8 cellular contexts compared by ENCODE assay signal in genomic region chr7:128596336-128597128, GRCh38.
DNase-seq lines count a peak whose midpoint lies in the region; ATAC-seq and TF ChIP-seq lines count a peak whose summit lies in the region.
"Not testable (repeated sequence)": the region's sequence is repeated elsewhere in the genome, so short reads cannot be mapped to it uniquely, and the experiment has no call there.

No MANE protein-coding gene starts in this region.

- H3K4me3 Mint-ChIP-seq in Caco-2 (ENCODE audit: unreplicated experiment); HFFc6; T-helper 17 cell; memory B cell: not testable (repeated sequence)
- H3K4me3 Mint-ChIP-seq in endothelial cell (ENCODE audit: unreplicated experiment) = peak overlapping the region; percentile 44
- H3K4me3 Mint-ChIP-seq in type B pancreatic cell = peak overlapping the region; percentile 19

- not testable (repeated sequence) for DNase-seq in Caco-2; HFFc6; T-helper 17 cell; endothelial cell (ENCODE audit: low spot score); memory B cell (ENCODE audit: low spot score in 2 of 2); type B pancreatic cell (ENCODE audit: extremely low spot score, unreplicated experiment)
- peak; percentile 4 for DNase-seq in amniotic epithelial cell (ENCODE audit: low read depth)

- BruUV-seq in Caco-2 (replicated peaks; lab: Mats Ljungman, UMichigan) = not testable (repeated sequence)

- peak overlapping the region; percentile 4 for H3K27ac Mint-ChIP-seq in Caco-2 (ENCODE audit: unreplicated experiment)
- H3K27ac Mint-ChIP-seq in HFFc6 = 0 out of 2 replicates have a peak overlapping the region, but pooled peaks have one; percentile 11
- H3K27ac Mint-ChIP-seq in T-helper 17 cell = peak overlapping the region; percentile 81
- H3K27ac Mint-ChIP-seq in endothelial cell (ENCODE audit: unreplicated experiment) = peak overlapping the region; percentile 52
- H3K27ac Mint-ChIP-seq in memory B cell = peak overlapping the region; percentile 39
- peak overlapping the region; percentile 95 for H3K27ac Mint-ChIP-seq in type B pancreatic cell

- H3K27ac ChIP-seq in neutrophil = peak overlapping the region; percentile 45

- H3K27me3 ChIP-seq in Caco-2 (replicated peaks; ENCODE audit: control insufficient read depth, insufficient read depth, low read length); neutrophil: not testable (repeated sequence)

- H3K36me3 Mint-ChIP-seq in Caco-2 (ENCODE audit: insufficient read depth, unreplicated experiment) (peaks cover 49% of the 10 kb centered on the region), HFFc6 (ENCODE audit: low read depth) (peaks cover 24% of the 10 kb centered on the region), endothelial cell (ENCODE audit: low read depth, unreplicated experiment) (peaks cover 40% of the 10 kb centered on the region), memory B cell (peaks cover 32% of the 10 kb centered on the region), type B pancreatic cell (peaks cover 38% of the 10 kb centered on the region)
- not testable (repeated sequence) for H3K36me3 Mint-ChIP-seq in T-helper 17 cell (ENCODE audit: low read depth)

- H3K4me1 Mint-ChIP-seq in Caco-2 (ENCODE audit: low read depth, unreplicated experiment) (peaks cover 16% of the 10 kb centered on the region), HFFc6 (ENCODE audit: low read depth) (peaks cover 19% of the 10 kb centered on the region), T-helper 17 cell (peaks cover 12% of the 10 kb centered on the region)
- H3K4me1 Mint-ChIP-seq in endothelial cell (ENCODE audit: unreplicated experiment); memory B cell; type B pancreatic cell (ENCODE audit: unreplicated experiment): not testable (repeated sequence)

- TF ChIP-seq CTCF in Caco-2 (IDR thresholded peaks at IDR 0.05; ENCODE audit: insufficient read depth in 1 of 2, low read depth in 1 of 2, low read length in 1 of 2, severe bottlenecking in 1 of 2, unreplicated experiment in 1 of 2); HFFc6 (IDR thresholded peaks at IDR 0.05); endothelial cell (IDR thresholded peaks at IDR 0.05; ENCODE audit: unreplicated experiment); neutrophil (IDR thresholded peaks at IDR 0.05); type B pancreatic cell (conservative IDR thresholded peaks at IDR 0.05): not testable (repeated sequence)

- not testable (repeated sequence) for H3K9me3 ChIP-seq in Caco-2; T-helper 17 cell (ENCODE audit: control insufficient read depth, low read length, poor library complexity, severe bottlenecking); neutrophil

- not testable (repeated sequence) for H3K36me3 ChIP-seq in Caco-2 (ENCODE audit: control insufficient read depth, insufficient read depth, low read length)
- peaks cover 39% of the 10 kb centered on the region for H3K36me3 ChIP-seq in neutrophil

- not testable (repeated sequence) for ATAC-seq in T-helper 17 cell; memory B cell (ENCODE audit: low read depth)

- POLR2A ChIA-PET in Caco-2 (lab: Charles Lee) = not testable (repeated sequence)

- H3K27me3 Mint-ChIP-seq in Caco-2 (ENCODE audit: insufficient read depth, unreplicated experiment); HFFc6 (ENCODE audit: insufficient read depth); T-helper 17 cell; endothelial cell (ENCODE audit: unreplicated experiment); memory B cell; type B pancreatic cell: not testable (repeated sequence)

- not testable (repeated sequence) for H3K4me1 ChIP-seq in Caco-2
- H3K4me1 ChIP-seq in neutrophil (ENCODE audit: control insufficient read depth in 1 of 2, insufficient read depth in 1 of 2, low read depth in 1 of 2, low read length in 1 of 2) = peaks cover 9 to 17% of the 10 kb centered on the region in 2 experiments

- intact Hi-C loops in Caco-2 (cut with micrococcal nuclease; ENCODE audit: unreplicated experiment) = not testable (repeated sequence)

- not testable (repeated sequence) for H3K4me3 ChIP-seq in Caco-2 (ENCODE audit: low read depth, low read length); neutrophil (ENCODE audit: low read depth in 1 of 2, low read length in 1 of 2)

- not testable (repeated sequence) for H3K9me3 Mint-ChIP-seq in Caco-2 (ENCODE audit: unreplicated experiment); HFFc6; endothelial cell (ENCODE audit: unreplicated experiment); memory B cell; type B pancreatic cell

- CTCF ChIA-PET in Caco-2 (lab: Charles Lee) = not testable (repeated sequence)

Comparison
In these comparisons a context has a peak if more than half of its experiments do, and no peak if none do; other contexts are left out.
1. H3K27ac Mint-ChIP-seq: peak in every context shown above with its lines; median percentile 95 in type B pancreatic cell; 81 in T-helper 17 cell; 52 in endothelial cell; 39 in memory B cell; 11 in HFFc6; 4 in Caco-2.